1 cellular context compared by ENCODE assay signal in the genomic region with DNA sequence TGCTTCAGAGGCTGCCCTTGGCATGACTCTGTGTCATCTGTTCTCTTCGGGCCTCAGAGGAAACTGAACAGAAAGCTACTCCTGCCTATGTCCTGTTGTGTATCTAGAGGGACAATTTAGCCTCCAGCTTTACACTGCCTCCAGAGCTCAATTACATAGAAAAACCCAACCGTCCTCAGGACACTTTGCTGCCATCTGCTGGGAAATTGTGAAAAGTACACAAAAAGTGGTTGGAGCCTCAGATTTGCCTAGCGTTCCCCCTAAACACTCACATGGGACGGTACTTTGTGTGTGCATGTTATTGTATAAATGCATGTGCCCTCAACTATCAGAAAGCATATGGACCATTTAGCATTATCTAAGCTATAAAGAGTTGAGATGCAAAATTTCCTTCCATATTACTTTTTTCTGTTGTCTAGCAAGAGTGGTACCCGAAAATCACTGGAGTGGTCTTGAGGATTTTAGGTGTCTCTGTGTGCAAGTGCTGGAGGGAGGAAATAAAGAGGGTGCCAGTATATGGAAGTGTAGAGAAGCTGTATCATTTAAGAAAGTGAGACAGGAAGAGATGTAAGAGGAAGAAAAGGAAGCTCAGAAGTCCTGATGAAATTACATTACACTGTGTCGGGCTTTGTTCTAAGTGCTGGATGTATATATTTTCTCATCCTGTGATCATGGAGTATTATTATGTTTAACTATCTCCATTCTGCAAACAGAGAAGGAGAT.
TF ChIP-seq lines count a peak whose summit lies in the region.

No MANE protein-coding gene starts in this region.

TF ChIP-seq in SK-N-SH treated with all-trans-retinoic acid at 6 μM for 48 hours, 23 proteins besides CTCF, POLR2A, EP300 and RAD21 (continued from another document):
- TF ChIP-seq, protein P1, sequence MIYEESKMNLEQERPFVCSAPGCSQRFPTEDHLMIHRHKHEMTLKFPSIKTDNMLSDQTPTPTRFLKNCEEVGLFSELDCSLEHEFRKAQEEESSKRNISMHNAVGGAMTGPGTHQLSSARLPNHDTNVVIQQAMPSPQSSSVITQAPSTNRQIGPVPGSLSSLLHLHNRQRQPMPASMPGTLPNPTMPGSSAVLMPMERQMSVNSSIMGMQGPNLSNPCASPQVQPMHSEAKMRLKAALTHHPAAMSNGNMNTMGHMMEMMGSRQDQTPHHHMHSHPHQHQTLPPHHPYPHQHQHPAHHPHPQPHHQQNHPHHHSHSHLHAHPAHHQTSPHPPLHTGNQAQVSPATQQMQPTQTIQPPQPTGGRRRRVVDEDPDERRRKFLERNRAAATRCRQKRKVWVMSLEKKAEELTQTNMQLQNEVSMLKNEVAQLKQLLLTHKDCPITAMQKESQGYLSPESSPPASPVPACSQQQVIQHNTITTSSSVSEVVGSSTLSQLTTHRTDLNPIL (CRISPR knock-in tag; IDR thresholded peaks at IDR 0.05; ENCODE audit: low read depth), result no peak
- TF ChIP-seq ZFP30 (CRISPR knock-in tag; IDR thresholded peaks at IDR 0.05), result no peak
- TF ChIP-seq SNAI2 (CRISPR knock-in tag; IDR thresholded peaks at IDR 0.05), result no peak
- TF ChIP-seq ARNTL (CRISPR knock-in tag; IDR thresholded peaks at IDR 0.05; ENCODE audit: borderline replicate concordance, low read depth), result no peak
- TF ChIP-seq ZNF565 (CRISPR knock-in tag; conservative IDR thresholded peaks at IDR 0.05; ENCODE audit: low read depth), result no peak
TF ChIP-seq in SK-N-SH treated with all-trans-retinoic acid at 6 μM for 48 hours: peak in this region for 0.
